ENCODE assay signal across 8 cellular contexts in the genomic region with DNA sequence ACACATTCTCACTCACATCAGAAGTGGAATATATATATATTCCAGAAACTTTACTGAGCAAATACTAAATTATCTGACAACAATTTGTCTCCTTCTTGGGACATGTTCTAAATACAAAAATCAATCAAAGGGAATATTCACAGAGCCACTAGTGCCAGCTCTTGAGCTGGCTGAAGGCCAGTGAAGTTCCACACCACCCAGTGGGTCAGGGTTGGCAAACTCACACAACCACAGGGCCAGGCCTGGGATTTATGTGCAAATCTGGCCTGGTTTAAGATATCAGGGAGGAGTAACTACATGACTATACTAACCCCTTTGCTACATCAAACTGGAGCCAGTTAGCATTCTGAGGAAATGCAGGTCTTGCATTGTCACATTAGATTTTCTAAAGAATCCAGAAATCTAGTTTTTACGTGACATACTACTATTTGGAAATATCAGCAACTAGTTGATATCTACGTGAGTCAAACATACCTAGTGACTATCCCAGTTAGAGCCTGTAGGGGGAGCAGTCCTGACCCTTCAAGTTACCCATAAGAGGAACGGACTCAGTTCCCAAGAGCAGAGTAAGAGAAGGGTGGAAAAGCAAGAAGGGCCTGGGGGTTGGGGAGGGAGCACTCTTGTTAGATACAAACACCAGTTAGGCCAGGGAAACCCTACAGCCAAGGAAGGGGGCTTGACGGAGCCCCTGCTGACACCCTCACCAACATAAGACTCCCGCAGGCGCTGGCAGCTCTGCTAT.
DNase-seq lines count a peak whose midpoint lies in the region; ATAC-seq, FAIRE-seq and TF ChIP-seq lines count a peak whose summit lies in the region.

No MANE protein-coding gene starts in this region.

- no peak for FAIRE-seq in D721Med (lab: Jason Lieb, UNC)
- no peak for FAIRE-seq in HepG2 (lab: Jason Lieb, UNC)

- in situ Hi-C loops in HepG2 (cut with HindIII; ENCODE audit: extremely low pct_ligation_motif_present, low pct_unique_long_range_greater_than_20kb), result no loop called here

- H3K9ac ChIP-seq in HepG2 (ENCODE audit: insufficient read depth, low read depth, low read length), result no peak overlapping the region

- TF ChIP-seq EP300 in HepG2 (IDR thresholded peaks at IDR 0.05; ENCODE audit: low read depth in 2 of 2, low read length in 2 of 2), result no peak
- TF ChIP-seq EP300 in HepG2 (CRISPR knock-in tag; IDR thresholded peaks at IDR 0.05; ENCODE audit: borderline replicate concordance), result no peak

- no TSS peak for BruUV-seq in HepG2 (replicated peaks; lab: Mats Ljungman, UMichigan)

- H3K36me3 ChIP-seq in HepG2 (replicated peaks in 1 of 2; ENCODE audit: control insufficient read depth in 1 of 2, insufficient read depth in 2 of 2, low read length in 2 of 2), result no peaks in the 10 kb centered on the region

- H3K4me2 ChIP-seq in HepG2 (ENCODE audit: low read depth, low read length), result no peak overlapping the region

- H2AFZ ChIP-seq in HepG2 (ENCODE audit: low read length), result no peak overlapping the region

- 42% methylated on average over 6 of the region's 6 CpGs for WGBS in HepG2 (ENCODE audit: low lambda C conversion rate)

- H3K4me1 ChIP-seq in HepG2 (ENCODE audit: insufficient read depth, low read length), result no peaks in the 10 kb centered on the region

- H3K9me3 ChIP-seq in HepG2 (ENCODE audit: low read length), result no peaks in the 10 kb centered on the region

- intact Hi-C loops in HepG2 (cut with micrococcal nuclease; ENCODE audit: unreplicated experiment), result loop anchor here (1.0 kb wide), 1 partner anchor 75 kb away; no protein-coding TSS in a partner anchor
- intact Hi-C loops in sciatic nerve (cut with DNase I), result no loop called here

- H3K27me3 ChIP-seq in HepG2 (ENCODE audit: control insufficient read depth in 1 of 2, insufficient read depth in 2 of 2, low read length in 2 of 2), result peaks cover 0 to 9% of the 10 kb centered on the region in 2 experiments; a peak in 1 of 5 replicates

- TF ChIP-seq RAD21 in HepG2 (CRISPR knock-in tag; IDR thresholded peaks at IDR 0.05), result no peak

- DNase-seq in D721Med (ENCODE audit: insufficient read length, low spot score) (no peak), SKM-1 treated with dmso at 0.1 percent for 144 hours (lab: John Stamatoyannopoulos, UW; ENCODE audit: unreplicated experiment) (peak; percentile 50), HepG2 (ENCODE audit: low spot score) (peak; percentile 9), sciatic nerve (ENCODE audit: low spot score) (no peak)

- H3K4me3 ChIP-seq in HepG2 (replicated peaks in 1 of 3; ENCODE audit: insufficient read depth in 1 of 3, low read depth in 2 of 3, low read length in 3 of 3), result no peak overlapping the region

- no peak for TF ChIP-seq POLR2A in HepG2 (IDR thresholded peaks at IDR 0.05; ENCODE audit: insufficient read depth in 1 of 2, low read depth in 2 of 2, low read length in 2 of 2)

- no peaks in the 10 kb centered on the region for H4K20me1 ChIP-seq in HepG2 (ENCODE audit: insufficient read depth, low read length)

- no peak overlapping the region for H3K27ac ChIP-seq in HepG2 (ENCODE audit: extremely low read length, insufficient read depth, low read length)

- CTCF ChIA-PET in HepG2 (lab: Yijun Ruan, JAX; ENCODE audit: low intra/inter-chr PET ratio, low total read pairs), result no interaction called here

- TF ChIP-seq CTCF in D721Med (IDR thresholded peaks at IDR 0.05; ENCODE audit: insufficient read depth, missing control alignments), result peak; percentile 52
- TF ChIP-seq CTCF in HepG2 (CRISPR knock-in tag; IDR thresholded peaks at IDR 0.05), result peak; percentile 30

- peak; percentile 64 for ATAC-seq in HG02885 (IDR thresholded peaks at IDR 0.05; ENCODE audit: poor library complexity, unreplicated experiment)
- peak; percentile 38; the same call in 2 of the 3 replicates for ATAC-seq in HepG2
- ATAC-seq in HG03521 (IDR thresholded peaks at IDR 0.05; ENCODE audit: unreplicated experiment), result no peak
- no peak for ATAC-seq in sciatic nerve
- ATAC-seq in GM18520 (IDR thresholded peaks at IDR 0.05; ENCODE audit: unreplicated experiment), result no peak
- ATAC-seq in HG02623 (IDR thresholded peaks at IDR 0.05; ENCODE audit: unreplicated experiment), result no peak

- H3K79me2 ChIP-seq in HepG2 (ENCODE audit: insufficient read depth, low read length), result no peaks in the 10 kb centered on the region

- POLR2A ChIA-PET in HepG2 (lab: Yijun Ruan, JAX), result no interaction called here

TF ChIP-seq in HepG2, 621 proteins besides CTCF, POLR2A, EP300 and RAD21:
- TF ChIP-seq SMARCC2 (IDR thresholded peaks at IDR 0.05), result no peak
- TF ChIP-seq ZKSCAN8 (CRISPR knock-in tag; IDR thresholded peaks at IDR 0.05; ENCODE audit: borderline replicate concordance), result peak; percentile 67; the same call in 1 of the 2 replicates

Comparison
In these comparisons a context has a peak if more than half of its experiments do, and no peak if none do; other contexts are left out.
1. DNase-seq: peak in SKM-1 treated with dmso at 0.1 percent for 144 hours (single experiment) and HepG2 (single experiment); none in D721Med (single experiment) and sciatic nerve (single experiment).
2. ATAC-seq: peak in HG02885 (single experiment) and HepG2 (single experiment); none in HG03521 (single experiment), sciatic nerve (single experiment), GM18520 (single experiment) and HG02623 (single experiment).